11 cellular contexts compared by ENCODE assay signal in the genomic region with DNA sequence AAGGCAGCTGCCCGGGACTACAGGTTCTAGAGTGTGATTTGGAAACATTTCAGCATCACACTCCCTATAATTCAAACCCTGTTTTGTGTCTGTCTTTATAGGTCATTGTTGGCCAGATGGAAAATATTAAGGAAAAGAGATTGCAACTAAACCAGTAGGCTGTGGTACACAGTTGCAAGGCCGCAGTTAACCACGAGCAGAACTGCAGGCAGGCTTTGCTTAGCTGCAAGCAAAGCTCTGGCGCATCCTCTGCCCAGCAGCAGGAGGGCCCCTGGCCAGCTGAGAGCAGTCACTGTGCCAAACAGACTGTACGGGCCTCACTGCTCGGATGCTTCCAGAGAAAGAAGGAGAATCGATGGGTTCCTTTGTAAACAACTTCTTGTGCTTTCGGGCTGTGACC.
DNase-seq lines count a peak whose midpoint lies in the region; ATAC-seq and TF ChIP-seq lines count a peak whose summit lies in the region.
"Had no signal": no experiment of that assay in that cellular context is flagged by ENCODE, and none has a peak within 500 bp of the region (broad histone marks: within the 10 kb centered on the region; RNA-seq: fewer than 3 reads in every experiment).

No MANE protein-coding gene starts in this region.

- H3K79me2 ChIP-seq in H9 (ENCODE audit: insufficient read depth, low read length) = peaks cover 2% of the 10 kb centered on the region

- no peaks in the 10 kb centered on the region for H3K36me3 ChIP-seq in sigmoid colon

- no peaks in the 10 kb centered on the region; the same call in 1 of the 2 replicates for H3K27me3 ChIP-seq in H9 (ENCODE audit: insufficient read depth, low read length)
- no peaks in the 10 kb centered on the region for H3K27me3 ChIP-seq in right cardiac atrium (ENCODE audit: control insufficient read depth, insufficient read depth)
- H3K27me3 ChIP-seq in sigmoid colon = no peaks in the 10 kb centered on the region

- DNase-seq in H9 (peak; percentile 37), astrocyte of the cerebellum (ENCODE audit: low read depth) (peak; percentile 31), right cardiac atrium (peak; percentile 18 to 67 (median 63)), sigmoid colon (peak; percentile 73), sciatic nerve (ENCODE audit: low spot score) (no peak), HuH-7.5 (ENCODE audit: low spot score) (no peak)
- no peak for DNase-seq in activated CD4-positive, alpha-beta T cell treated with anti-CD3 and anti-CD28 coated beads, Interleukin-2, amount 10 ng/mL, durations not matched to agents 7 days and 5 days
- DNase-seq: activated CD4-positive, alpha-beta T cell treated with anti-CD3 and anti-CD28 coated beads for 1 hour; activated T-cell treated with anti-CD3 and anti-CD28 coated beads, Interleukin-2, amount 50 U/mL, for 4 hours; KG1; NCI-H1930 had no signal

- H3T11ph ChIP-seq in H9 (ENCODE audit: low read length) = no peak overlapping the region

- POLR2A ChIA-PET in activated CD4-positive, alpha-beta T cell treated with anti-CD3 and anti-CD28 coated beads, Interleukin-2, amount 10 ng/mL, durations not matched to agents 7 days and 5 days (lab: Charles Lee) = no interaction called here

- no peaks in the 10 kb centered on the region for H4K20me1 ChIP-seq in H9 (ENCODE audit: control insufficient read depth, insufficient read depth, insufficient read length)

- peaks cover 35 to 46% (median 44%) of the 10 kb centered on the region in 3 experiments for H3K36me3 Mint-ChIP-seq in H9 (ENCODE audit: insufficient read depth in 1 of 3, low read depth in 3 of 3)
- peaks cover 21% of the 10 kb centered on the region for H3K36me3 Mint-ChIP-seq in activated CD4-positive, alpha-beta T cell treated with anti-CD3 and anti-CD28 coated beads, Interleukin-2, amount 10 ng/mL, durations not matched to agents 7 days and 5 days (ENCODE audit: low read depth)

- H2BK12ac ChIP-seq in H9 (ENCODE audit: insufficient read length, low read depth, low read length) = no peak overlapping the region

- H3K4me3 Mint-ChIP-seq in H9 = no peak overlapping the region
- H3K4me3 Mint-ChIP-seq in activated CD4-positive, alpha-beta T cell treated with anti-CD3 and anti-CD28 coated beads, Interleukin-2, amount 10 ng/mL, durations not matched to agents 7 days and 5 days = no peak overlapping the region
- H3K4me3 Mint-ChIP-seq: activated T-cell treated with anti-CD3 and anti-CD28 coated beads, Interleukin-2, amount 50 U/mL, for 4 hours had no signal

- H3K14ac ChIP-seq in H9 (ENCODE audit: insufficient read depth, low read length) = no peak overlapping the region

- H3K23me2 ChIP-seq in H9 (ENCODE audit: insufficient read length, low read depth, low read length, poor library complexity, severe bottlenecking) = no peaks in the 10 kb centered on the region

- H3K4me1 ChIP-seq in H9 (ENCODE audit: insufficient read depth, low read length) (no peaks in the 10 kb centered on the region), right cardiac atrium (ENCODE audit: control insufficient read depth, insufficient read depth, low read length) (no peaks in the 10 kb centered on the region), sigmoid colon (peaks cover 0 to 16% (median 13%) of the 10 kb centered on the region in 4 donors)

- no peak overlapping the region for H3K23ac ChIP-seq in H9 (ENCODE audit: insufficient read length, low read depth, low read length)

- TF ChIP-seq EP300 in sigmoid colon (IDR thresholded peaks at IDR 0.05) = no peak

- no peak overlapping the region for H4K91ac ChIP-seq in H9 (ENCODE audit: insufficient read length, low read depth, low read length)

- TF ChIP-seq POLR2A in sigmoid colon (IDR thresholded peaks at IDR 0.05) = no peak

- intact Hi-C loops in right cardiac atrium (cut with DNase I) = no loop called here
- intact Hi-C loops in sigmoid colon (cut with DNase I) = loop anchor here (2.0 kb wide), 1 partner anchor 315 kb away; no protein-coding TSS in a partner anchor
- intact Hi-C loops in sciatic nerve (cut with DNase I) = no loop called here

- H3K79me1 ChIP-seq in H9 (ENCODE audit: insufficient read depth, low read depth, low read length, poor library complexity, severe bottlenecking) = no peaks in the 10 kb centered on the region

- no peak for TF ChIP-seq CTCF in H9 (conservative IDR thresholded peaks at IDR 0.05)
- TF ChIP-seq CTCF in astrocyte of the cerebellum (IDR thresholded peaks at IDR 0.05; ENCODE audit: low read depth, low read length, missing control alignments) = no peak
- no peak for TF ChIP-seq CTCF in sigmoid colon (IDR thresholded peaks at IDR 0.05)

- no peak overlapping the region for H3K4me3 ChIP-seq in astrocyte of the cerebellum (ENCODE audit: low read depth, low read length)
- H3K4me3 ChIP-seq in right cardiac atrium (ENCODE audit: low read length) = no peak overlapping the region
- H3K4me3 ChIP-seq in sigmoid colon = no peak overlapping the region

- no peak overlapping the region for H2AK5ac ChIP-seq in H9 (ENCODE audit: insufficient read length, low read length)

- H3K4me2 ChIP-seq in H9 (ENCODE audit: insufficient read depth, insufficient read length, low read length) = no peak overlapping the region

- no peak overlapping the region for H2BK5ac ChIP-seq in H9 (ENCODE audit: insufficient read length, low read length)

- H3K56ac ChIP-seq in H9 (ENCODE audit: insufficient read length, low read depth, low read length) = no peak overlapping the region

- H3K27ac Mint-ChIP-seq in H9 = no peak overlapping the region
- no peak overlapping the region for H3K27ac Mint-ChIP-seq in activated CD4-positive, alpha-beta T cell treated with anti-CD3 and anti-CD28 coated beads, Interleukin-2, amount 10 ng/mL, durations not matched to agents 7 days and 5 days

- no peak overlapping the region for H2AFZ ChIP-seq in H9 (ENCODE audit: low read length)

- H3K9me3 ChIP-seq in H9 (ENCODE audit: control insufficient read depth, low read depth, low read length) (peaks cover 30% of the 10 kb centered on the region), right cardiac atrium (ENCODE audit: control insufficient read depth, low read length) (no peaks in the 10 kb centered on the region), sigmoid colon (no peaks in the 10 kb centered on the region)

- H3K27ac ChIP-seq in H9 (ENCODE audit: insufficient read length, low read depth, low read length) (no peak overlapping the region), right cardiac atrium (ENCODE audit: low read length) (no peak overlapping the region), sigmoid colon (peak overlapping the region in 2 of 4 donors; percentile 1 to 5)

- H3K4me1 Mint-ChIP-seq in H9 = peaks cover 4 to 9% of the 10 kb centered on the region in 2 experiments; a peak in 2 of 4 replicates
- H3K4me1 Mint-ChIP-seq in activated CD4-positive, alpha-beta T cell treated with anti-CD3 and anti-CD28 coated beads, Interleukin-2, amount 10 ng/mL, durations not matched to agents 7 days and 5 days = no peaks in the 10 kb centered on the region

- H2BK120ac ChIP-seq in H9 (ENCODE audit: low read depth, low read length, poor library complexity, severe bottlenecking) = no peak overlapping the region

- no peak overlapping the region for H4K8ac ChIP-seq in H9 (replicated peaks; ENCODE audit: insufficient read length, low read depth, low read length)

- H3K4ac ChIP-seq in H9 (ENCODE audit: low read depth, low read length) = no peak overlapping the region

- H2BK15ac ChIP-seq in H9 (ENCODE audit: low read depth, low read length) = no peak overlapping the region

- H3K27me3 Mint-ChIP-seq in H9 (ENCODE audit: low read depth) = no peaks in the 10 kb centered on the region; the same call in 1 of the 2 replicates
- H3K27me3 Mint-ChIP-seq in activated CD4-positive, alpha-beta T cell treated with anti-CD3 and anti-CD28 coated beads, Interleukin-2, amount 10 ng/mL, durations not matched to agents 7 days and 5 days = no peaks in the 10 kb centered on the region

- WGBS in H9 (ENCODE audit: extremely low coverage, insufficient read length, low lambda C conversion rate) = no CpG with 5 or more reads among the region's 8 CpGs
- whole genome bisulfite sequencing in right cardiac atrium = 66% methylated on average over 8 of the region's 8 CpGs
- WGBS in sigmoid colon, 2 donors = 89 to 91% methylated on average over 8 of the region's 8 CpGs

- ATAC-seq in right cardiac atrium (peak; percentile 37 to 74), sciatic nerve (no peak)
- ATAC-seq: activated T-cell treated with anti-CD3 and anti-CD28 coated beads, Interleukin-2, amount 50 U/mL, for 4 hours had no signal

- no peak overlapping the region for H3K18ac ChIP-seq in H9 (ENCODE audit: insufficient read length, low read depth, low read length)

- H4K5ac ChIP-seq in H9 (ENCODE audit: insufficient read length, low read depth, low read length) = no peak overlapping the region

- no peak overlapping the region for H2BK20ac ChIP-seq in H9 (ENCODE audit: low read depth, low read length, poor library complexity, severe bottlenecking)

- peaks cover 38 to 48% of the 10 kb centered on the region in 2 experiments for H3K9me3 Mint-ChIP-seq in H9
- H3K9me3 Mint-ChIP-seq in activated CD4-positive, alpha-beta T cell treated with anti-CD3 and anti-CD28 coated beads, Interleukin-2, amount 10 ng/mL, durations not matched to agents 7 days and 5 days = peaks cover 33% of the 10 kb centered on the region

- in situ Hi-C loops in astrocyte of the cerebellum (cut with HindIII; ENCODE audit: low sequenced_read_pairs) = no loop called here

- CTCF ChIA-PET in activated CD4-positive, alpha-beta T cell treated with anti-CD3 and anti-CD28 coated beads, Interleukin-2, amount 10 ng/mL, durations not matched to agents 7 days and 5 days (lab: Charles Lee) = no interaction called here

- H3K9ac ChIP-seq in H9 (ENCODE audit: extremely low read depth, insufficient read length, low read length) = no peak overlapping the region

Comparison
In these comparisons a context has a peak if more than half of its experiments do, and no peak if none do; other contexts are left out.
1. DNase-seq: peak in H9 (single experiment), astrocyte of the cerebellum (single experiment), right cardiac atrium (3 of 3) and sigmoid colon (single experiment); none in sciatic nerve (single experiment), activated CD4-positive, alpha-beta T cell treated with anti-CD3 and anti-CD28 coated beads, Interleukin-2, amount 10 ng/mL, durations not matched to agents 7 days and 5 days (single experiment) and HuH-7.5 (single experiment).